Comparison of ENCODE assay signal across 30 cellular contexts in genomic region chr13:97307096-97307495, GRCh38.
A peak's percentile ranks its signal among the peaks of the same experiment; 100 is the strongest.
DNase-seq lines count a peak whose midpoint lies in the region; ATAC-seq and TF ChIP-seq lines count a peak whose summit lies in the region.
"Had no signal": no experiment of that assay in that cellular context is flagged by ENCODE, and none has a peak within 500 bp of the region (broad histone marks: within the 10 kb centered on the region; RNA-seq: fewer than 3 reads in every experiment).

No MANE protein-coding gene starts in this region.

- peaks cover 34% of the 10 kb centered on the region for H3K4me1 Mint-ChIP-seq in mesothelial cell of epicardium

- no peaks in the 10 kb centered on the region for H4K20me1 ChIP-seq in mammary epithelial cell (ENCODE audit: insufficient read depth, low read length)

- no peak for TF ChIP-seq CTCF in mammary epithelial cell (conservative IDR thresholded peaks at IDR 0.05 in 1 of 2, IDR thresholded peaks at IDR 0.05 in 1 of 2; ENCODE audit: extremely low read depth in 1 of 2, insufficient read depth in 1 of 2, low read depth in 1 of 2, low read length in 2 of 2)
- TF ChIP-seq CTCF in breast epithelium (IDR thresholded peaks at IDR 0.05): no peak
- no peak for TF ChIP-seq CTCF in dorsolateral prefrontal cortex (IDR thresholded peaks at IDR 0.05 in 54 of 56, conservative IDR thresholded peaks at IDR 0.05 in 2 of 56; ENCODE audit: low read depth in 1 of 56, partially characterized antibody in 56 of 56)
- no peak for TF ChIP-seq CTCF in mesothelial cell of epicardium (IDR thresholded peaks at IDR 0.05; ENCODE audit: unreplicated experiment)
- TF ChIP-seq CTCF in tibial nerve (IDR thresholded peaks at IDR 0.05): no peak

- dilution Hi-C loops in mammary epithelial cell (cut with HindIII; ENCODE audit: low sequenced_read_pairs): no loop called here

- H3K27me3 Mint-ChIP-seq in mesothelial cell of epicardium (ENCODE audit: low read depth): no peaks in the 10 kb centered on the region
- H3K27me3 Mint-ChIP-seq: T-helper 17 cell had no signal

- peaks cover 51% of the 10 kb centered on the region for H3K79me2 ChIP-seq in mammary epithelial cell (ENCODE audit: insufficient read depth, low read length)

- no peak for TF ChIP-seq POLR2A in breast epithelium (IDR thresholded peaks at IDR 0.05)
- no peak for TF ChIP-seq POLR2A in tibial nerve (IDR thresholded peaks at IDR 0.05)

- peaks cover 50% of the 10 kb centered on the region for H3K4me1 ChIP-seq in mammary epithelial cell (ENCODE audit: insufficient read depth, low read length)
- peaks cover 0 to 2% of the 10 kb centered on the region in 2 donors for H3K4me1 ChIP-seq in breast epithelium
- H3K4me1 ChIP-seq in tibial nerve: peaks cover 4 to 95% (median 38%) of the 10 kb centered on the region in 4 donors

- no TSS peak for BruUV-seq in mammary epithelial cell (replicated peaks; lab: Mats Ljungman, UMichigan)

- peaks cover 7% of the 10 kb centered on the region for H3K9me3 Mint-ChIP-seq in mesothelial cell of epicardium
- H3K9me3 Mint-ChIP-seq: nephron progenitor cell had no signal

- no peaks in the 10 kb centered on the region for H3K27me3 ChIP-seq in mammary epithelial cell (ENCODE audit: insufficient read depth, low read length)
- H3K27me3 ChIP-seq in breast epithelium: no peaks in the 10 kb centered on the region
- H3K27me3 ChIP-seq in dorsolateral prefrontal cortex: no peaks in the 10 kb centered on the region
- H3K27me3 ChIP-seq in tibial nerve: no peaks in the 10 kb centered on the region
- H3K27me3 ChIP-seq: BE2C, Peyer's patch, right lobe of liver, upper lobe of left lung had no signal

- H3K27ac ChIP-seq in mammary epithelial cell (ENCODE audit: insufficient read depth, low read depth, low read length) (peak overlapping the region; percentile 92), breast epithelium (peak overlapping the region in 1 of 2 donors; percentile 26), dorsolateral prefrontal cortex (peak overlapping the region in 49 of 59 donors; percentile 17 to 89 (median 76)), tibial nerve (peak overlapping the region in 3 of 4 donors; percentile 35 to 82 (median 69))
- H3K27ac ChIP-seq: KMS-11, Peyer's patch had no signal

- no peaks in the 10 kb centered on the region for H3K9me3 ChIP-seq in mammary epithelial cell (replicated peaks; ENCODE audit: insufficient read depth, low read length)
- H3K9me3 ChIP-seq in breast epithelium: no peaks in the 10 kb centered on the region
- H3K9me3 ChIP-seq in tibial nerve: no peaks in the 10 kb centered on the region
- H3K9me3 ChIP-seq: BE2C, Peyer's patch, right lobe of liver, upper lobe of left lung had no signal

- no peak for ATAC-seq in GM21526 (IDR thresholded peaks at IDR 0.05; ENCODE audit: low FRiP score, unreplicated experiment)
- ATAC-seq: activated T-cell treated with anti-CD3 and anti-CD28 coated beads, Interleukin-2, amount 50 U/mL, for 72 hours; T-helper 17 cell had no signal

- no peak overlapping the region for H3K4me3 Mint-ChIP-seq in mesothelial cell of epicardium
- H3K4me3 Mint-ChIP-seq: activated T-cell treated with anti-CD3 and anti-CD28 coated beads, Interleukin-2, amount 50 U/mL, for 72 hours; nephron progenitor cell; T-helper 17 cell had no signal

- CTCF ChIA-PET in mammary epithelial cell (lab: Charles Lee; ENCODE audit: low non-redundant PET): no interaction called here

- H3K4me3 ChIP-seq in mammary epithelial cell (replicated peaks in 1 of 3; ENCODE audit: insufficient read depth in 1 of 3, low read depth in 2 of 3, low read length in 3 of 3) (no peak overlapping the region), breast epithelium (no peak overlapping the region), dorsolateral prefrontal cortex (no peak overlapping the region), tibial nerve (no peak overlapping the region)
- H3K4me3 ChIP-seq: coronary artery, Peyer's patch, right lobe of liver, upper lobe of left lung had no signal

- H3K36me3 ChIP-seq in mammary epithelial cell (ENCODE audit: insufficient read depth, low read length): no peaks in the 10 kb centered on the region
- no peaks in the 10 kb centered on the region for H3K36me3 ChIP-seq in breast epithelium
- H3K36me3 ChIP-seq in tibial nerve: no peaks in the 10 kb centered on the region
- H3K36me3 ChIP-seq: BE2C, Peyer's patch, right lobe of liver, upper lobe of left lung had no signal

- DNase-seq in mammary epithelial cell (no peak), breast epithelium (ENCODE audit: low spot score in 2 of 2) (no peak), dorsolateral prefrontal cortex (no peak), mesothelial cell of epicardium (ENCODE audit: low spot score in 2 of 2, unreplicated experiment in 2 of 2) (no peak), tibial nerve (ENCODE audit: low spot score in 2 of 2) (no peak)
- no peak for DNase-seq in effector CD8-positive, alpha-beta T cell (lab: John Stamatoyannopoulos, UW)
- DNase-seq in central memory CD4-positive, alpha-beta T cell: no peak
- DNase-seq: 8988T; activated CD4-positive, alpha-beta T cell treated with anti-CD3 and anti-CD28 coated beads for 48 hours; activated naive CD4-positive, alpha-beta T cell treated with Interleukin-2 at 50 U/mL for 16 hours; activated T-cell treated with anti-CD3 and anti-CD28 coated beads, Interleukin-2, amount 50 U/mL, for 72 hours; BE2C; COR-L47; GDM1; GOT3; head of caudate nucleus; left cardiac atrium; NCI-H1417 treated with DMSO at 0.1 percent for 48 hours; NCI-H2107; NCI-H510A treated with DMSO at 0.1 percent for 48 hours; nephron progenitor cell; NK-92 treated with Interleukin-12 subunit alpha and Interleukin-12 subunit beta, amount 100 ng/mL, for 24 hours; Peyer's patch; posterior cingulate gyrus; right lobe of liver; T-helper 17 cell; upper lobe of left lung had no signal

- in situ Hi-C loops in mammary epithelial cell (cut with MboI; ENCODE audit: low sequenced_read_pairs in 2 of 2): no loop called here

- H3K36me3 Mint-ChIP-seq in mesothelial cell of epicardium: peaks cover 12% of the 10 kb centered on the region

- H3K4me2 ChIP-seq in mammary epithelial cell (ENCODE audit: insufficient read depth, low read depth, low read length): peak overlapping the region; percentile 78
- H3K4me2 ChIP-seq: KMS-11 had no signal

- 30% methylated on average over 3 of the region's 3 CpGs for WGBS in mammary epithelial cell (ENCODE audit: low coverage, missing lambda C conversion rate)
- 23 to 36% methylated on average over 3 of the region's 3 CpGs for WGBS in tibial nerve, 2 donors

- H2AFZ ChIP-seq in mammary epithelial cell (ENCODE audit: low read depth, low read length): no peak overlapping the region

- peak overlapping the region; percentile 60 for H3K9ac ChIP-seq in mammary epithelial cell (ENCODE audit: insufficient read depth, low read length)
- H3K9ac ChIP-seq: KMS-11 had no signal

- H3K27ac Mint-ChIP-seq in mesothelial cell of epicardium: peak overlapping the region; percentile 32
- H3K27ac Mint-ChIP-seq: activated T-cell treated with anti-CD3 and anti-CD28 coated beads, Interleukin-2, amount 50 U/mL, for 72 hours; T-helper 17 cell had no signal

- intact Hi-C loops in mammary epithelial cell (cut with micrococcal nuclease) (no loop called here), breast epithelium (cut with DNase I; ENCODE audit: low total_unique reads) (no loop called here), dorsolateral prefrontal cortex (cut with DNase I) (loop anchor here in 1 of 2 donors (5.0 to 10.0 kb wide), 2 partner anchors 35 to 52 kb away; no protein-coding TSS in a partner anchor)

- TF ChIP-seq EP300 in tibial nerve (IDR thresholded peaks at IDR 0.05): no peak
